ENCODE assay signal across 8 cellular contexts in genomic region chr2:102301867-102302362, GRCh38. TPM values are rescaled to one million over a fixed set of nuclear protein-coding genes. Genes with fewer than 3 reads are reported as not detected.
DNase-seq lines count a peak whose midpoint lies in the region; ATAC-seq and TF ChIP-seq lines count a peak whose summit lies in the region.

No MANE protein-coding gene starts in this region.

- BruUV-seq in Calu3 (replicated peaks; lab: Mats Ljungman, UMichigan): no TSS peak

- TF ChIP-seq CTCF in AG09319 (IDR thresholded peaks at IDR 0.05; ENCODE audit: low read depth, low read length): peak; percentile 22
- TF ChIP-seq CTCF in Calu3 (IDR thresholded peaks at IDR 0.05; ENCODE audit: unreplicated experiment): no peak

- H3K4me1 Mint-ChIP-seq in Calu3 (ENCODE audit: low read depth, unreplicated experiment): no peaks in the 10 kb centered on the region

- DNase-seq in AG09319 (ENCODE audit: extremely low read depth, low read depth) (no peak), erythroblast (lab: John Stamatoyannopoulos, UW) (peak; percentile 40 to 47), Calu3 (no peak), D341Med (ENCODE audit: low spot score) (no peak)
- DNase-seq in activated CD4-positive, CD25-positive, alpha-beta regulatory T cell treated with anti-CD3 and anti-CD28 coated beads, Interleukin-2, amount 50 U/mL, for 16 hours (ENCODE audit: low read depth, low spot score): peak; percentile 26
- peak; percentile 46 to 55 for DNase-seq in stimulated activated CD4-positive, alpha-beta T cell treated with anti-CD3 and anti-CD28 coated beads, Interleukin-2, amount 100 ng/mL, for 24 hours

- no peak for TF ChIP-seq POLR2A in erythroblast (IDR thresholded peaks at IDR 0.05; ENCODE audit: low read length)

- ATAC-seq in GM19351 (IDR thresholded peaks at IDR 0.05; ENCODE audit: unreplicated experiment): peak; percentile 97
- ATAC-seq in HG03442 (IDR thresholded peaks at IDR 0.05; ENCODE audit: unreplicated experiment): peak; percentile 98

- intact Hi-C loops in Calu3 (cut with micrococcal nuclease; ENCODE audit: unreplicated experiment): no loop called here

- peaks cover 50% of the 10 kb centered on the region for H3K27me3 Mint-ChIP-seq in Calu3 (ENCODE audit: unreplicated experiment)

- no peak overlapping the region for H3K4me3 Mint-ChIP-seq in Calu3 (ENCODE audit: low read depth, unreplicated experiment)

- no peak overlapping the region for H3K27ac Mint-ChIP-seq in Calu3 (ENCODE audit: unreplicated experiment)

- CTCF ChIA-PET in Calu3 (lab: Charles Lee): interaction anchor here (0.5 to 1.3 kb wide), 2 partner anchors 8 to 26 kb away, joined by 4 to 5 read pairs; no protein-coding TSS in a partner anchor

- no peaks in the 10 kb centered on the region for H3K9me3 Mint-ChIP-seq in Calu3 (ENCODE audit: low read depth, unreplicated experiment)

- H3K36me3 Mint-ChIP-seq in Calu3 (ENCODE audit: insufficient read depth, unreplicated experiment): no peaks in the 10 kb centered on the region

RNA-seq across cellular contexts. Expression of gene IL1RL1, which starts 9.4 kb away (rescaled TPM):
- 0.22 TPM in 1 of 2 replicates, not detected in the other for total RNA-seq in Calu3 (2022)

RNA-seq across cellular contexts. Expression of gene IL18R1, which starts 53.7 kb away (rescaled TPM):
- 1.5 and 2.1 TPM in 2 replicates for total RNA-seq in Calu3 (2022)

Comparison
In these comparisons a context has a peak if more than half of its experiments do, and no peak if none do; other contexts are left out.
1. DNase-seq: peak in activated CD4-positive, CD25-positive, alpha-beta regulatory T cell treated with anti-CD3 and anti-CD28 coated beads, Interleukin-2, amount 50 U/mL, for 16 hours (single experiment), erythroblast (2 of 2) and stimulated activated CD4-positive, alpha-beta T cell treated with anti-CD3 and anti-CD28 coated beads, Interleukin-2, amount 100 ng/mL, for 24 hours (2 of 2); none in AG09319 (single experiment), Calu3 (single experiment) and D341Med (single experiment).